ENCODE assay signal across 8 cellular contexts in genomic region chr2:234537929-234538328, GRCh38.
"Had no signal": no experiment of that assay in that cellular context is flagged by ENCODE, and none has a peak within 500 bp of the region (broad histone marks: within the 10 kb centered on the region; RNA-seq: fewer than 3 reads in every experiment).

No MANE protein-coding gene starts in this region.

- H3K4me3 ChIP-seq: GM12878 had no signal

- FAIRE-seq: G401.6, GM12878, GM12891, GM12892, GM18507, GM19239 had no signal

- ATAC-seq: GM12878 had no signal

- DNase-seq: GDM1, GF-D8 had no signal
